In the genomic region with DNA sequence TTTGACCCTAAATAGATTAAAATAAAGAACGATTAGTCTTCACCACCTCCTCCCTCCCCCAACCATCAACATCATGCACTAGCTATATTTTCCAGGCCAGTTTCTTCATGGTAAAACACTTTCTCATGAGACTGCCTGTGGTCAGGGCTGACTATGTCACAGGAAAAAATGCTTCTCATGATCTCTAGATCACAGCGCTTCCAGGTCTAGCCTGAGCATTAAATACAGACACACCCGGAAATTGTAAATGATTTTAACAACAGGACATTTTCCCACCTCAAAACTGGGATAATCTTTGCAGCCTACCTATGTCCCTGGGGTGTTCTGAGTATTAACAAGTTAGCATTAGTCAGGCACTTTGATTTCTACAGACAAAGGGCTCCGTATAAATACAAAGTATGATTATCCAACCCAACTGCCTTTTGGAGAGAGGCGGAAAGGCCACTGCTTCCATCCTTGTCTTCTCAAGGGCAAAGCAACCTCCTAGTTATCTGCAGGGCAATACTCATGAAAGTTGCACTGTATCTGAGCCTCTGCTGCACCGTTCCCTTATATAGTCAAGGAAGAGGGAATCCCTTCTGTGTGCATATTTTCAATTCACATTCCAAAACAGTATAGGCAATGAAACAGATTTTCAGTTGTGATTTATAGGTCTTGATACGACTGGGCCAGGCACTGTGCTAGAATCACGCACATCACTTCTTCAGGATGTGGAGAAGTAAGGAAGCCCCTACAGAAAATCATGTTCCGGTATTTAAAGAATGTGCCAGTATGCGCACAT, we compare ENCODE assay signal across 8 cellular contexts.
DNase-seq lines count a peak whose midpoint lies in the region; ATAC-seq and TF ChIP-seq lines count a peak whose summit lies in the region.

No MANE protein-coding gene starts in this region.

- H3K36me3 Mint-ChIP-seq in CD4-positive, alpha-beta memory T cell, result peaks cover 12 to 48% of the 10 kb centered on the region in 2 donors
- no peaks in the 10 kb centered on the region for H3K36me3 Mint-ChIP-seq in glutamatergic neuron (ENCODE audit: unreplicated experiment)

- peak overlapping the region; percentile 98 for H3K4me2 ChIP-seq in osteoblast (ENCODE audit: insufficient read depth, low read length)

- POLR2A ChIA-PET in CD4-positive, alpha-beta memory T cell (lab: Charles Lee; ENCODE audit: partially characterized antibody), result interaction anchor here (0.5 to 5.2 kb wide), 8 partner anchors 7 to 178 kb away, joined by 3 to 75 read pairs (median 4); no protein-coding TSS in a partner anchor

- intact Hi-C loops in CD4-positive, alpha-beta memory T cell (cut with micrococcal nuclease), result loop anchor here (1.0 kb wide), 1 partner anchor 120 kb away; no protein-coding TSS in a partner anchor
- intact Hi-C loops in dorsolateral prefrontal cortex (cut with DNase I), result no loop called here

- CTCF ChIA-PET in CD4-positive, alpha-beta memory T cell (lab: Charles Lee; ENCODE audit: partially characterized antibody), result interaction anchor here (1.0 kb wide), 2 partner anchors 10 to 57 kb away, joined by 3 to 4 read pairs; no protein-coding TSS in a partner anchor

- peaks cover 0 to 3% (median 0%) of the 10 kb centered on the region in 8 donors for H3K9me3 Mint-ChIP-seq in CD4-positive, alpha-beta memory T cell
- no peaks in the 10 kb centered on the region for H3K9me3 Mint-ChIP-seq in glutamatergic neuron (ENCODE audit: unreplicated experiment)

- peak overlapping the region; percentile 87 for H3K27ac ChIP-seq in CD4-positive, alpha-beta memory T cell (ENCODE audit: low read depth, low read length)
- H3K27ac ChIP-seq in dorsolateral prefrontal cortex (peak overlapping the region in 44 of 59 donors; percentile 0 to 93 (median 82)), osteoblast (ENCODE audit: low read depth, low read length) (peak overlapping the region; percentile 99)

- peak; percentile 33 to 76 (median 52) for DNase-seq in CD4-positive, alpha-beta memory T cell
- peak; percentile 29 for DNase-seq in T-helper 22 cell (ENCODE audit: low read depth)
- no peak for DNase-seq in dorsolateral prefrontal cortex
- DNase-seq in osteoblast (ENCODE audit: insufficient read length, low spot score, missing footprints), result peak; percentile 55
- no peak for DNase-seq in epidermal melanocyte (ENCODE audit: insufficient read length, low spot score)
- no peak for DNase-seq in KG1 (lab: John Stamatoyannopoulos, UW)
- no peak for DNase-seq in glutamatergic neuron

- H2AFZ ChIP-seq in osteoblast (ENCODE audit: low read length), result no peak overlapping the region

- no peaks in the 10 kb centered on the region for H3K9me3 ChIP-seq in CD4-positive, alpha-beta memory T cell (ENCODE audit: control insufficient read depth in 1 of 2, low read length in 2 of 2)
- H3K9me3 ChIP-seq in osteoblast (ENCODE audit: low read depth, low read length), result no peaks in the 10 kb centered on the region

- H4K20me1 ChIP-seq in osteoblast (ENCODE audit: insufficient read depth, low read length), result no peaks in the 10 kb centered on the region

- no peaks in the 10 kb centered on the region for H3K27me3 ChIP-seq in CD4-positive, alpha-beta memory T cell (ENCODE audit: insufficient read depth, low read length)
- H3K27me3 ChIP-seq in dorsolateral prefrontal cortex, result no peaks in the 10 kb centered on the region
- no peaks in the 10 kb centered on the region for H3K27me3 ChIP-seq in osteoblast (ENCODE audit: insufficient read depth, low read length)

- no peak for ATAC-seq in GM19328 (IDR thresholded peaks at IDR 0.05; ENCODE audit: unreplicated experiment)

- TF ChIP-seq CTCF in dorsolateral prefrontal cortex (IDR thresholded peaks at IDR 0.05 in 54 of 56, conservative IDR thresholded peaks at IDR 0.05 in 2 of 56; ENCODE audit: low read depth in 1 of 56, partially characterized antibody in 56 of 56), result no peak
- no peak for TF ChIP-seq CTCF in osteoblast (IDR thresholded peaks at IDR 0.05; ENCODE audit: extremely low read depth, low read depth, low read length)
- no peak for TF ChIP-seq CTCF in glutamatergic neuron (IDR thresholded peaks at IDR 0.05; ENCODE audit: partially characterized antibody, unreplicated experiment)

- peaks cover 85% of the 10 kb centered on the region for H3K79me2 ChIP-seq in osteoblast (ENCODE audit: insufficient read depth, low read length)

- H3K4me3 Mint-ChIP-seq in CD4-positive, alpha-beta memory T cell, result peak overlapping the region; percentile 90 to 99 (median 94)
- no peak overlapping the region for H3K4me3 Mint-ChIP-seq in glutamatergic neuron (ENCODE audit: unreplicated experiment)

- H3K4me1 ChIP-seq in CD4-positive, alpha-beta memory T cell (ENCODE audit: insufficient read depth, low read length), result peaks cover 78% of the 10 kb centered on the region
- H3K4me1 ChIP-seq in osteoblast (ENCODE audit: insufficient read depth, low read length), result peaks cover 30% of the 10 kb centered on the region

- H3K4me3 ChIP-seq in CD4-positive, alpha-beta memory T cell (ENCODE audit: low read length in 2 of 2), result peak overlapping the region; percentile 24 to 45
- peak overlapping the region in 53 of 59 donors; percentile 7 to 75 (median 61) for H3K4me3 ChIP-seq in dorsolateral prefrontal cortex
- H3K4me3 ChIP-seq in osteoblast (ENCODE audit: insufficient read depth, low read length), result peak overlapping the region; percentile 50

- H3K36me3 ChIP-seq in CD4-positive, alpha-beta memory T cell (ENCODE audit: insufficient read depth, low read length), result no peaks in the 10 kb centered on the region
- peaks cover 8% of the 10 kb centered on the region for H3K36me3 ChIP-seq in osteoblast (ENCODE audit: insufficient read depth, low read length)

- peaks cover 48 to 89% (median 63%) of the 10 kb centered on the region in 4 donors for H3K4me1 Mint-ChIP-seq in CD4-positive, alpha-beta memory T cell
- H3K4me1 Mint-ChIP-seq in glutamatergic neuron (ENCODE audit: low read depth, unreplicated experiment), result peaks cover 19% of the 10 kb centered on the region

- H3K27ac Mint-ChIP-seq in CD4-positive, alpha-beta memory T cell, result peak overlapping the region; percentile 80 to 98 (median 96)
- H3K27ac Mint-ChIP-seq in glutamatergic neuron (ENCODE audit: unreplicated experiment), result no peak overlapping the region

- no peaks in the 10 kb centered on the region for H3K27me3 Mint-ChIP-seq in CD4-positive, alpha-beta memory T cell
- no peaks in the 10 kb centered on the region for H3K27me3 Mint-ChIP-seq in glutamatergic neuron (ENCODE audit: unreplicated experiment)

Comparison
In these comparisons a context has a peak if more than half of its experiments do, and no peak if none do; other contexts are left out.
1. DNase-seq: peak in CD4-positive, alpha-beta memory T cell (5 of 5), T-helper 22 cell (single experiment) and osteoblast (single experiment); none in dorsolateral prefrontal cortex (0 of 10), epidermal melanocyte (single experiment), KG1 (single experiment) and glutamatergic neuron (single experiment).
2. Peak in every context shown above with its lines, with median percentiles within 50 percentile points of each other: H3K27ac ChIP-seq and H3K4me3 ChIP-seq.